ENCODE assay signal across 8 cellular contexts in the genomic region with DNA sequence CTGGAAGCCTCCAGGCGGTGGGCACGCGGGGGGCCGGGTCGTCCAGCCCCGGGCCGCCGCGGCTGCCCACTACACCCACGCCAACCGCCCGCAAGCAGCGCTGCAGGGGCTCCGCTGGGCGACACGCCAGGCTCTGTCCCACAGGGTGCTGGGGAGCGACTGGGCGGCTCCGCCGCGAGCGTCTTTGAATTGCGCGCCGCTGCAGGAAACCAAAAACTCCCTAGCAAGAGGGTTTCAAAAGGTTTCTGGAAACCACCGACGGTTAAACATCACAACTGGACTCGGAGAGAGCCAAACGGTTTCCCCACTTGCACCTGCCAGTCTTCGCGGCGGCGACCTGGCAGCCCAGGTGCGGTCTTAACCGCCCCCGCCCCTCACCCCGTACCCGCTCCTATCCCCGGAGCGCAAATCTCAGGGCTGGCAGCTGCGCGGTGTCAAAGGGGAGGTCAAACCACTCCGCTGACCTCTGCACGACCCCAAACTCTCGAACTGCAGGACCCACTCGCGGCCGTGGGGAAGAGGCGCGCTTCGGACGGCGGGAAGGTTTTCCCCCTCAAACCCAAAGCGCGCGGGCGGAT. TPM values are rescaled to one million over a fixed set of nuclear protein-coding genes. Genes with fewer than 3 reads are reported as not detected.
DNase-seq lines count a peak whose midpoint lies in the region; ATAC-seq, FAIRE-seq and TF ChIP-seq lines count a peak whose summit lies in the region.

No MANE protein-coding gene starts in this region.

- DNase-seq in GM19239 (ENCODE audit: insufficient read length, low spot score) (peak; percentile 40), activated B cell treated with CpG ODN at 0.5 μM for 24 hours (peak; percentile 59), coronary artery (ENCODE audit: low spot score) (no peak), mucosa of descending colon (peak; percentile 21 to 70 (median 50)), substantia nigra (lab: John Stamatoyannopoulos, UW) (peak in 11 of 49 donors; percentile 7 to 53 (median 25)), iPS-NIHi7 (ENCODE audit: extremely low spot score) (no peak)

- peak overlapping the region; percentile 77 to 93 (median 90) for H3K9ac ChIP-seq in BLaER1 treated with 17β-estradiol and CSF1 and Interleukin-3, amounts not matched to agents 10 nM and 100 nM

- H3K27me3 Mint-ChIP-seq in activated B cell treated with CpG ODN at 0.5 μM for 24 hours: no peaks in the 10 kb centered on the region

- POLR2A ChIA-PET in activated B cell treated with CpG ODN at 0.5 μM for 24 hours (lab: Charles Lee): interaction anchor here (0.7 to 10.9 kb wide), 28 partner anchors 9 to 267 kb away, joined by 3 to 478 read pairs (median 8); a partner anchor contains a TSS

- CTCF ChIA-PET in activated B cell treated with CpG ODN at 0.5 μM for 24 hours (lab: Charles Lee): interaction anchor here (1.2 to 1.7 kb wide), 2 partner anchors 119 to 122 kb away, joined by 4 to 7 read pairs; no protein-coding TSS in a partner anchor

- H3K27ac Mint-ChIP-seq in activated B cell treated with CpG ODN at 0.5 μM for 24 hours: peak overlapping the region; percentile 97

- H3K9me3 Mint-ChIP-seq in activated B cell treated with CpG ODN at 0.5 μM for 24 hours: no peaks in the 10 kb centered on the region

- intact Hi-C loops in activated B cell treated with CpG ODN at 0.5 μM for 24 hours (cut with micrococcal nuclease): loop anchor here (1.0 to 5.0 kb wide), 7 partner anchors 60 to 265 kb away; a partner anchor contains a TSS
- intact Hi-C loops in mucosa of descending colon (cut with DNase I, micrococcal nuclease): no loop called here

- peaks cover 15 to 49% (median 37%) of the 10 kb centered on the region in 11 experiments; a peak in 20 of 22 replicates for H4K20me1 ChIP-seq in BLaER1 treated with 17β-estradiol and CSF1 and Interleukin-3, amounts not matched to agents 10 nM and 100 nM

- peak overlapping the region; percentile 65 to 91 (median 87); a peak in 21 of 22 replicates for H3K27ac ChIP-seq in BLaER1 treated with 17β-estradiol and CSF1 and Interleukin-3, amounts not matched to agents 10 nM and 100 nM
- H3K27ac ChIP-seq in coronary artery (peak overlapping the region; percentile 19 to 38), substantia nigra (ENCODE audit: low read depth, low read length, poor library complexity, severe bottlenecking) (peak overlapping the region; percentile 53)

- no peaks in the 10 kb centered on the region for H3K27me3 ChIP-seq in BLaER1 treated with 17β-estradiol and CSF1 and Interleukin-3, amounts not matched to agents 10 nM and 100 nM

- TF ChIP-seq CTCF in activated B cell treated with CpG ODN at 0.5 μM for 24 hours (IDR thresholded peaks at IDR 0.05) (no peak), coronary artery (IDR thresholded peaks at IDR 0.05) (no peak), mucosa of descending colon (IDR thresholded peaks at IDR 0.05) (no peak)

- ATAC-seq in HG03342 (IDR thresholded peaks at IDR 0.05; ENCODE audit: unreplicated experiment): peak; percentile 50
- ATAC-seq in activated B cell treated with CpG ODN at 0.5 μM for 24 hours (ENCODE audit: low read depth): peak; percentile 15
- ATAC-seq in mucosa of descending colon: peak; percentile 20

- peak overlapping the region; percentile 67 to 94 (median 89) for H3K4me3 ChIP-seq in BLaER1 treated with 17β-estradiol and CSF1 and Interleukin-3, amounts not matched to agents 10 nM and 100 nM
- H3K4me3 ChIP-seq in coronary artery (peak overlapping the region; percentile 69), mucosa of descending colon (peak overlapping the region; percentile 35)

- H3K9me3 ChIP-seq in BLaER1 treated with 17β-estradiol and CSF1 and Interleukin-3, amounts not matched to agents 10 nM and 100 nM (replicated peaks in 1 of 11): no peaks in the 10 kb centered on the region
- no peaks in the 10 kb centered on the region for H3K9me3 ChIP-seq in mucosa of descending colon

- peaks cover 15 to 37% (median 30%) of the 10 kb centered on the region in 11 experiments for H3K36me3 ChIP-seq in BLaER1 treated with 17β-estradiol and CSF1 and Interleukin-3, amounts not matched to agents 10 nM and 100 nM
- H3K36me3 ChIP-seq in mucosa of descending colon (ENCODE audit: low read depth): no peaks in the 10 kb centered on the region

- H3K36me3 Mint-ChIP-seq in activated B cell treated with CpG ODN at 0.5 μM for 24 hours (ENCODE audit: low read depth): peaks cover 60% of the 10 kb centered on the region

- H3K4me2 ChIP-seq in BLaER1 treated with 17β-estradiol and CSF1 and Interleukin-3, amounts not matched to agents 10 nM and 100 nM: peak overlapping the region; percentile 87 to 99 (median 96)

- peak overlapping the region; percentile 96 for H3K4me3 Mint-ChIP-seq in activated B cell treated with CpG ODN at 0.5 μM for 24 hours

- peak; percentile 95 for FAIRE-seq in GM19239 (lab: Jason Lieb, UNC)

- peaks cover 37 to 62% (median 49%) of the 10 kb centered on the region in 10 experiments for H3K4me1 ChIP-seq in BLaER1 treated with 17β-estradiol and CSF1 and Interleukin-3, amounts not matched to agents 10 nM and 100 nM
- peaks cover 33% of the 10 kb centered on the region for H3K4me1 ChIP-seq in mucosa of descending colon (ENCODE audit: low read depth)

- H3K4me1 Mint-ChIP-seq in activated B cell treated with CpG ODN at 0.5 μM for 24 hours: peaks cover 65% of the 10 kb centered on the region

RNA-seq across cellular contexts. Expression of a gene that starts 1.0 kb away (rescaled TPM):
- total RNA-seq in activated B cell treated with CpG ODN at 0.5 μM for 24 hours (200 and 213 TPM in 2 replicates), mucosa of descending colon (10 to 100 TPM in 1 of 3 donors, 1 to 10 TPM in 2; 3.6 to 12.6 (median 3.9) TPM)

Comparison
In these comparisons a context has a peak if more than half of its experiments do, and no peak if none do; other contexts are left out.
1. H3K27ac ChIP-seq: peak in every context shown above with its lines; median percentile 87 in BLaER1 treated with 17β-estradiol and CSF1 and Interleukin-3, amounts not matched to agents 10 nM and 100 nM; 53 in substantia nigra; 28 in coronary artery.
2. H3K4me3 ChIP-seq: peak in every context shown above with its lines; median percentile 89 in BLaER1 treated with 17β-estradiol and CSF1 and Interleukin-3, amounts not matched to agents 10 nM and 100 nM; 69 in coronary artery; 35 in mucosa of descending colon.
3. DNase-seq: peak in GM19239 (single experiment), activated B cell treated with CpG ODN at 0.5 μM for 24 hours (single experiment) and mucosa of descending colon (3 of 3); none in coronary artery (single experiment) and iPS-NIHi7 (single experiment).
4. RNA of a gene that starts 1.0 kb away (total RNA-seq): 200 to 213 TPM in activated B cell treated with CpG ODN at 0.5 μM for 24 hours; 3.6 to 12.6 TPM in mucosa of descending colon; every median in the first group is over 10 times any median in the second.
5. Peak in every context shown above with its lines, with median percentiles within 50 percentile points of each other: ATAC-seq.